Comparison of ENCODE assay signal across 1 cellular context in the genomic region with DNA sequence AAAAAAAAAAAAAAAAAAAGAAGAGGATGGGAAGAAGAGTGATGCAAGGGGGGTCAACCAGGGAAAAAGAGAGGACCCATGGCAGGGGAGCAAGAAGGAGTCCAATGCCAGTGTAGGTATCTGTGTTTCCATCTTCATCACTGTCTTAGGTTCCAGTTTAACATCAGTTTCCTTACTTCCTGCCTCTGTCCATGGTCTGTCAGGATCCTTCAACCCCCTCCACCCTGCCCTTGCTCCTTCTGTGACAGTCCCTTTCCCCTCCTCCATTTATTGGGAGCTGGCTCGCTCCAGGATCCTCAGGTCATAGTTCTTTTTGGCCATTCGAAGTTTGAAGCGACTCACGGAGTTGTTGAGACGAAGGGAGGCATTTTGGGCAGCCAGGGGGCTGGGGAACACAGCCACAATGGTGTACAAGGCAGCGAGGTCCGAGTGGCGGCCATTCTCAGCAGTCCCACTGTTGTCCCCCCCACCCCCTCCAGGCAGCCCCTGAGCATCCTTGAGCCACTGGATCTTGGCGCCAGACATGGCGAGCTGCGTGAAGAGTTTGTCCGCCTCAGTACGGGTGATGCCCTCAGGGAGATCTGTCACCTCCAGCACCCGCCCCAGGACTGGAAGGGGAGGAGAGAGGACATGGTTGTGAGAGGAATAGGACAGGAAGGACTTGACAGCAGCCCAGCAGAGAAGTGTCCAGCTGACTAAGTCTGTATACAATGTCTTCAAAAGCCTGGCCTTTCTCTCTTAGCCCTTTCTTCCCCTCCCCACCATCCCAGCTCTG.
TF ChIP-seq lines count a peak whose summit lies in the region.

No MANE protein-coding gene starts in this region.

TF ChIP-seq in GM23338, 12 proteins besides CTCF, POLR2A, EP300 and RAD21 (continued from another document):
- TF ChIP-seq ZNF462 (CRISPR knock-in tag; IDR thresholded peaks at IDR 0.05): no peak
TF ChIP-seq in GM23338: peak in this region for 1.
